30 cellular contexts compared by ENCODE assay signal in genomic region chr4:620201-620600, GRCh38. TPM values are rescaled to one million over a fixed set of nuclear protein-coding genes. Genes with fewer than 3 reads are reported as not detected.
"Had no signal": no experiment of that assay in that cellular context is flagged by ENCODE, and none has a peak within 500 bp of the region (broad histone marks: within the 10 kb centered on the region; RNA-seq: fewer than 3 reads in every experiment).

No MANE protein-coding gene starts in this region.

- H3K9me3 ChIP-seq: esophagus squamous epithelium, left ventricle myocardium inferior, neutrophil, pancreas, right atrium auricular region, testis, transverse colon had no signal

- H3K4me1 ChIP-seq: esophagus squamous epithelium, left ventricle myocardium inferior, pancreas, right atrium auricular region, testis, transverse colon had no signal

- DNase-seq: activated CD4-positive, alpha-beta memory T cell treated with anti-CD3 and anti-CD28 coated beads for 36 hours; activated CD4-positive, alpha-beta T cell treated with anti-CD3 and anti-CD28 coated beads, Interleukin-2, amount 10 ng/mL, durations not matched to agents 24 days and 14 days; activated naive CD4-positive, alpha-beta T cell; activated T-cell treated with anti-CD3 and anti-CD28 coated beads, Interleukin-2, amount 50 U/mL, for 4 hours; cerebellar nuclear complex; cortex of kidney; esophagus squamous epithelium; foreskin melanocyte; left ventricle myocardium inferior; naive B cell; nephron progenitor cell; pancreas; stimulated activated CD4-positive, alpha-beta T cell treated with anti-CD3 and anti-CD28 coated beads, Interleukin-2, amount 100 ng/mL, for 48 hours; stimulated activated naive CD4-positive, alpha-beta T cell treated with Interleukin-2 at 50 U/mL for 16 hours; T-helper 17 cell; T1000; testis; transverse colon; WERI-Rb-1 had no signal

- ATAC-seq: activated CD4-positive, CD25-positive, alpha-beta regulatory T cell treated with anti-CD3 and anti-CD28 coated beads, Interleukin-2, amount 50 U/mL, for 24 hours; activated naive CD4-positive, alpha-beta T cell treated with anti-CD3 and anti-CD28 coated beads, Interleukin-2, amount 50 U/mL, for 72 hours; activated T-cell treated with anti-CD3 and anti-CD28 coated beads, Interleukin-2, amount 50 U/mL, for 4 hours; activated T-helper 17 cell treated with anti-CD3 and anti-CD28 coated beads, Interleukin-2, amount 50 U/mL, for 72 hours; pancreas; SK-N-SH treated with all-trans-retinoic acid at 6 μM for 48 hours; T-helper 17 cell had no signal

- H3K27me3 ChIP-seq: neutrophil, pancreas, right atrium auricular region, testis, transverse colon had no signal

- H3K36me3 ChIP-seq: esophagus squamous epithelium, left ventricle myocardium inferior, neutrophil, pancreas, right atrium auricular region, transverse colon, WERI-Rb-1 had no signal

- H3K27ac ChIP-seq: epithelial cell of prostate, esophagus squamous epithelium, left ventricle myocardium inferior, neutrophil, pancreas, right atrium auricular region, testis, transverse colon, WERI-Rb-1 had no signal

- H3K4me3 ChIP-seq: esophagus squamous epithelium, left ventricle myocardium inferior, pancreas, right atrium auricular region, testis, transverse colon had no signal

RNA-seq across cellular contexts. Expression of gene TMEM271, which starts 44.1 kb away (rescaled TPM):
- total RNA-seq: activated CD4-positive, alpha-beta memory T cell treated with anti-CD3 and anti-CD28 coated beads for 36 hours; activated CD4-positive, alpha-beta T cell treated with anti-CD3 and anti-CD28 coated beads, Interleukin-2, amount 10 ng/mL, durations not matched to agents 24 days and 14 days; activated naive CD4-positive, alpha-beta T cell treated with anti-CD3 and anti-CD28 coated beads, Interleukin-2, amount 50 U/mL, for 72 hours; activated T-cell treated with anti-CD3 and anti-CD28 coated beads, Interleukin-2, amount 50 U/mL, for 4 hours; activated T-helper 17 cell treated with anti-CD3 and anti-CD28 coated beads, Interleukin-2, amount 50 U/mL, for 72 hours; glomerular endothelial cell; left ventricle myocardium inferior; lung microvascular endothelial cell; pulmonary artery endothelial cell; right atrium auricular region; T-helper 17 cell; transverse colon had no signal
- polyA plus RNA-seq: urinary bladder had no signal
